Comparison of ENCODE assay signal across 4 cellular contexts in the genomic region with DNA sequence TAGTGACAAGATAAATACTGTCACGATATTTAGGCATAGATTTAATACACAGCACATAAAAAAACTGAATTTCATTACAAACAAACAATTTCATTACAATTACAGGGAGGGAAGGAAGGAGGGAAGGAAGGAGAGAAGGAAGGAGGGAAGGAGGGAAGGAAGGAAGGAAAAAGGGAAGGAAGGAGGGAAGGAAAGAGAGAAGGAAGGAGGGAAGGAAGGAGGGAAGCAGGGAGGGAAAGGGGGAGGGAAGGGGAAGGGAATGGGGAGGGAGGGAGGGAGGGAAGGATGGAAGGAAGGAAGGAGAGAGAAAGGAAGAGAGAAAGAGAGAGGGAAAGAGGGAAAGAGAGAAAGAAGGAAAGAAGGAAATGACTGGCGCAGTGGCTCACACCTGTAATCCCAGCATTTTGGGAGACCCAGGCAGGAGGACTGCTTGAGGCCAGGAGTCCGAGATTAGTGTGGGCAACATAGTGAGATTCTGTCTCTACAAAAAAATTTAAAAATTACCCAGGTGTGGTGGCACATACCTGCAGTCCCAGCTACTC.
TF ChIP-seq lines count a peak whose summit lies in the region.

No MANE protein-coding gene starts in this region.

TF ChIP-seq in HepG2, 621 proteins besides CTCF, POLR2A, EP300 and RAD21:
- TF ChIP-seq, protein P1, sequence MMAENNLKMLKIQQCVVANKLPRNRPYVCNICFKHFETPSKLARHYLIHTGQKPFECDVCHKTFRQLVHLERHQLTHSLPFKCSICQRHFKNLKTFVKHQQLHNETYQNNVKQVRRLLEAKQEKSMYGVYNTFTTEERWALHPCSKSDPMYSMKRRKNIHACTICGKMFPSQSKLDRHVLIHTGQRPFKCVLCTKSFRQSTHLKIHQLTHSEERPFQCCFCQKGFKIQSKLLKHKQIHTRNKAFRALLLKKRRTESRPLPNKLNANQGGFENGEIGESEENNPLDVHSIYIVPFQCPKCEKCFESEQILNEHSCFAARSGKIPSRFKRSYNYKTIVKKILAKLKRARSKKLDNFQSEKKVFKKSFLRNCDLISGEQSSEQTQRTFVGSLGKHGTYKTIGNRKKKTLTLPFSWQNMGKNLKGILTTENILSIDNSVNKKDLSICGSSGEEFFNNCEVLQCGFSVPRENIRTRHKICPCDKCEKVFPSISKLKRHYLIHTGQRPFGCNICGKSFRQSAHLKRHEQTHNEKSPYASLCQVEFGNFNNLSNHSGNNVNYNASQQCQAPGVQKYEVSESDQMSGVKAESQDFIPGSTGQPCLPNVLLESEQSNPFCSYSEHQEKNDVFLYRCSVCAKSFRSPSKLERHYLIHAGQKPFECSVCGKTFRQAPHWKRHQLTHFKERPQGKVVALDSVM (CRISPR knock-in tag; IDR thresholded peaks at IDR 0.05): peak; percentile 40; the same call in 1 of the 2 replicates
- TF ChIP-seq ZNF556 (CRISPR knock-in tag; IDR thresholded peaks at IDR 0.05; ENCODE audit: borderline replicate concordance) (no peak), HNRNPK (IDR thresholded peaks at IDR 0.05; ENCODE audit: low read depth, low read length, poor library complexity, severe bottlenecking) (peak; percentile 77), TBX2 (CRISPR knock-in tag; IDR thresholded peaks at IDR 0.05; ENCODE audit: borderline replicate concordance) (no peak), PCBP1 (IDR thresholded peaks at IDR 0.05; ENCODE audit: borderline replicate concordance, low read depth, low read length) (0 out of 2 replicates have a peak, but pooled peaks have one; percentile 53), KDM3A (CRISPR knock-in tag; IDR thresholded peaks at IDR 0.05; ENCODE audit: low read depth) (no peak), BHLHE40 (IDR thresholded peaks at IDR 0.05; ENCODE audit: low read length) (no peak), PCBP2 (optimal IDR thresholded peaks at IDR 0.05; ENCODE audit: low read depth, low read length, poor library complexity, severe bottlenecking) (peak; percentile 35)

TF ChIP-seq in HEK293, 187 proteins besides CTCF, POLR2A, EP300 and RAD21:
- TF ChIP-seq ZNF473 (tag by site-specific recombination; IDR thresholded peaks at IDR 0.05) (no peak), ZNF324 (tag by site-specific recombination; IDR thresholded peaks at IDR 0.05) (no peak), ZNF366 (tag by site-specific recombination; conservative IDR thresholded peaks at IDR 0.05) (peak; percentile 60)

TF ChIP-seq in K562, 482 proteins besides CTCF, POLR2A, EP300 and RAD21:
- TF ChIP-seq ZNF3 (CRISPR knock-in tag; IDR thresholded peaks at IDR 0.05) (no peak), CCAR2 (IDR thresholded peaks at IDR 0.05; ENCODE audit: low read depth, low read length) (no peak), LEF1 (IDR thresholded peaks at IDR 0.05) (no peak), HNRNPH1 (optimal IDR thresholded peaks at IDR 0.05; ENCODE audit: low read depth, low read length) (no peak), ZNF561 (CRISPR knock-in tag; conservative IDR thresholded peaks at IDR 0.05) (no peak), PCBP1 (IDR thresholded peaks at IDR 0.05; ENCODE audit: low read depth, low read length, poor library complexity, severe bottlenecking) (peak; percentile 46), BMI1 (IDR thresholded peaks at IDR 0.05; ENCODE audit: low read length) (no peak), HNRNPUL1 (IDR thresholded peaks at IDR 0.05; ENCODE audit: low read length) (no peak), PCBP2 (IDR thresholded peaks at IDR 0.05; ENCODE audit: low read depth, low read length, poor library complexity, severe bottlenecking) (peak; percentile 75), HNRNPK (IDR thresholded peaks at IDR 0.05; ENCODE audit: low read depth, low read length, poor library complexity, severe bottlenecking) (peak; percentile 72), TBP (optimal IDR thresholded peaks at IDR 0.05; ENCODE audit: low read depth, low read length) (no peak), NFIX (CRISPR knock-in tag; IDR thresholded peaks at IDR 0.05; ENCODE audit: low read depth) (no peak)
- TF ChIP-seq, protein P2, sequence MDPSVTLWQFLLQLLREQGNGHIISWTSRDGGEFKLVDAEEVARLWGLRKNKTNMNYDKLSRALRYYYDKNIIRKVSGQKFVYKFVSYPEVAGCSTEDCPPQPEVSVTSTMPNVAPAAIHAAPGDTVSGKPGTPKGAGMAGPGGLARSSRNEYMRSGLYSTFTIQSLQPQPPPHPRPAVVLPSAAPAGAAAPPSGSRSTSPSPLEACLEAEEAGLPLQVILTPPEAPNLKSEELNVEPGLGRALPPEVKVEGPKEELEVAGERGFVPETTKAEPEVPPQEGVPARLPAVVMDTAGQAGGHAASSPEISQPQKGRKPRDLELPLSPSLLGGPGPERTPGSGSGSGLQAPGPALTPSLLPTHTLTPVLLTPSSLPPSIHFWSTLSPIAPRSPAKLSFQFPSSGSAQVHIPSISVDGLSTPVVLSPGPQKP (CRISPR knock-in tag; IDR thresholded peaks at IDR 0.05): no peak
- TF ChIP-seq, protein P3, sequence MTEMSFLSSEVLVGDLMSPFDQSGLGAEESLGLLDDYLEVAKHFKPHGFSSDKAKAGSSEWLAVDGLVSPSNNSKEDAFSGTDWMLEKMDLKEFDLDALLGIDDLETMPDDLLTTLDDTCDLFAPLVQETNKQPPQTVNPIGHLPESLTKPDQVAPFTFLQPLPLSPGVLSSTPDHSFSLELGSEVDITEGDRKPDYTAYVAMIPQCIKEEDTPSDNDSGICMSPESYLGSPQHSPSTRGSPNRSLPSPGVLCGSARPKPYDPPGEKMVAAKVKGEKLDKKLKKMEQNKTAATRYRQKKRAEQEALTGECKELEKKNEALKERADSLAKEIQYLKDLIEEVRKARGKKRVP (CRISPR knock-in tag; IDR thresholded peaks at IDR 0.05): no peak
- TF ChIP-seq, protein P4, sequence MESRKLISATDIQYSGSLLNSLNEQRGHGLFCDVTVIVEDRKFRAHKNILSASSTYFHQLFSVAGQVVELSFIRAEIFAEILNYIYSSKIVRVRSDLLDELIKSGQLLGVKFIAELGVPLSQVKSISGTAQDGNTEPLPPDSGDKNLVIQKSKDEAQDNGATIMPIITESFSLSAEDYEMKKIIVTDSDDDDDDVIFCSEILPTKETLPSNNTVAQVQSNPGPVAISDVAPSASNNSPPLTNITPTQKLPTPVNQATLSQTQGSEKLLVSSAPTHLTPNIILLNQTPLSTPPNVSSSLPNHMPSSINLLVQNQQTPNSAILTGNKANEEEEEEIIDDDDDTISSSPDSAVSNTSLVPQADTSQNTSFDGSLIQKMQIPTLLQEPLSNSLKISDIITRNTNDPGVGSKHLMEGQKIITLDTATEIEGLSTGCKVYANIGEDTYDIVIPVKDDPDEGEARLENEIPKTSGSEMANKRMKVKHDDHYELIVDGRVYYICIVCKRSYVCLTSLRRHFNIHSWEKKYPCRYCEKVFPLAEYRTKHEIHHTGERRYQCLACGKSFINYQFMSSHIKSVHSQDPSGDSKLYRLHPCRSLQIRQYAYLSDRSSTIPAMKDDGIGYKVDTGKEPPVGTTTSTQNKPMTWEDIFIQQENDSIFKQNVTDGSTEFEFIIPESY (CRISPR knock-in tag; IDR thresholded peaks at IDR 0.05): no peak
- TF ChIP-seq, protein P5, sequence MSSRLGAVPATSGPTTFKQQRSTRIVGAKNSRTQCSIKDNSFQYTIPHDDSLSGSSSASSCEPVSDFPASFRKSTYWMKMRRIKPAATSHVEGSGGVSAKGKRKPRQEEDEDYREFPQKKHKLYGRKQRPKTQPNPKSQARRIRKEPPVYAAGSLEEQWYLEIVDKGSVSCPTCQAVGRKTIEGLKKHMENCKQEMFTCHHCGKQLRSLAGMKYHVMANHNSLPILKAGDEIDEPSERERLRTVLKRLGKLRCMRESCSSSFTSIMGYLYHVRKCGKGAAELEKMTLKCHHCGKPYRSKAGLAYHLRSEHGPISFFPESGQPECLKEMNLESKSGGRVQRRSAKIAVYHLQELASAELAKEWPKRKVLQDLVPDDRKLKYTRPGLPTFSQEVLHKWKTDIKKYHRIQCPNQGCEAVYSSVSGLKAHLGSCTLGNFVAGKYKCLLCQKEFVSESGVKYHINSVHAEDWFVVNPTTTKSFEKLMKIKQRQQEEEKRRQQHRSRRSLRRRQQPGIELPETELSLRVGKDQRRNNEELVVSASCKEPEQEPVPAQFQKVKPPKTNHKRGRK (tag; IDR thresholded peaks at IDR 0.05): 0 out of 2 replicates have a peak, but pooled peaks have one; percentile 35
- TF ChIP-seq, protein P6, sequence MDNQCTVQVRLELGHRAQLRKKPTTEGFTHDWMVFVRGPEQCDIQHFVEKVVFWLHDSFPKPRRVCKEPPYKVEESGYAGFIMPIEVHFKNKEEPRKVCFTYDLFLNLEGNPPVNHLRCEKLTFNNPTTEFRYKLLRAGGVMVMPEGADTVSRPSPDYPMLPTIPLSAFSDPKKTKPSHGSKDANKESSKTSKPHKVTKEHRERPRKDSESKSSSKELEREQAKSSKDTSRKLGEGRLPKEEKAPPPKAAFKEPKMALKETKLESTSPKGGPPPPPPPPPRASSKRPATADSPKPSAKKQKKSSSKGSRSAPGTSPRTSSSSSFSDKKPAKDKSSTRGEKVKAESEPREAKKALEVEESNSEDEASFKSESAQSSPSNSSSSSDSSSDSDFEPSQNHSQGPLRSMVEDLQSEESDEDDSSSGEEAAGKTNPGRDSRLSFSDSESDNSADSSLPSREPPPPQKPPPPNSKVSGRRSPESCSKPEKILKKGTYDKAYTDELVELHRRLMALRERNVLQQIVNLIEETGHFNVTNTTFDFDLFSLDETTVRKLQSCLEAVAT (IDR thresholded peaks at IDR 0.05): no peak

TF ChIP-seq in GM23338, 12 proteins besides CTCF, POLR2A, EP300 and RAD21 (continues in another document):
- TF ChIP-seq NANOG (IDR thresholded peaks at IDR 0.05; ENCODE audit: borderline replicate concordance) (no peak), ZNF331 (CRISPR knock-in tag; IDR thresholded peaks at IDR 0.05; ENCODE audit: low read depth) (no peak), EZH2phosphoT487 (IDR thresholded peaks at IDR 0.05; ENCODE audit: unreplicated experiment) (no peak)
- TF ChIP-seq, protein P7, sequence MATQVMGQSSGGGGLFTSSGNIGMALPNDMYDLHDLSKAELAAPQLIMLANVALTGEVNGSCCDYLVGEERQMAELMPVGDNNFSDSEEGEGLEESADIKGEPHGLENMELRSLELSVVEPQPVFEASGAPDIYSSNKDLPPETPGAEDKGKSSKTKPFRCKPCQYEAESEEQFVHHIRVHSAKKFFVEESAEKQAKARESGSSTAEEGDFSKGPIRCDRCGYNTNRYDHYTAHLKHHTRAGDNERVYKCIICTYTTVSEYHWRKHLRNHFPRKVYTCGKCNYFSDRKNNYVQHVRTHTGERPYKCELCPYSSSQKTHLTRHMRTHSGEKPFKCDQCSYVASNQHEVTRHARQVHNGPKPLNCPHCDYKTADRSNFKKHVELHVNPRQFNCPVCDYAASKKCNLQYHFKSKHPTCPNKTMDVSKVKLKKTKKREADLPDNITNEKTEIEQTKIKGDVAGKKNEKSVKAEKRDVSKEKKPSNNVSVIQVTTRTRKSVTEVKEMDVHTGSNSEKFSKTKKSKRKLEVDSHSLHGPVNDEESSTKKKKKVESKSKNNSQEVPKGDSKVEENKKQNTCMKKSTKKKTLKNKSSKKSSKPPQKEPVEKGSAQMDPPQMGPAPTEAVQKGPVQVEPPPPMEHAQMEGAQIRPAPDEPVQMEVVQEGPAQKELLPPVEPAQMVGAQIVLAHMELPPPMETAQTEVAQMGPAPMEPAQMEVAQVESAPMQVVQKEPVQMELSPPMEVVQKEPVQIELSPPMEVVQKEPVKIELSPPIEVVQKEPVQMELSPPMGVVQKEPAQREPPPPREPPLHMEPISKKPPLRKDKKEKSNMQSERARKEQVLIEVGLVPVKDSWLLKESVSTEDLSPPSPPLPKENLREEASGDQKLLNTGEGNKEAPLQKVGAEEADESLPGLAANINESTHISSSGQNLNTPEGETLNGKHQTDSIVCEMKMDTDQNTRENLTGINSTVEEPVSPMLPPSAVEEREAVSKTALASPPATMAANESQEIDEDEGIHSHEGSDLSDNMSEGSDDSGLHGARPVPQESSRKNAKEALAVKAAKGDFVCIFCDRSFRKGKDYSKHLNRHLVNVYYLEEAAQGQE (IDR thresholded peaks at IDR 0.05; ENCODE audit: unreplicated experiment): no peak
- TF ChIP-seq, protein P8, sequence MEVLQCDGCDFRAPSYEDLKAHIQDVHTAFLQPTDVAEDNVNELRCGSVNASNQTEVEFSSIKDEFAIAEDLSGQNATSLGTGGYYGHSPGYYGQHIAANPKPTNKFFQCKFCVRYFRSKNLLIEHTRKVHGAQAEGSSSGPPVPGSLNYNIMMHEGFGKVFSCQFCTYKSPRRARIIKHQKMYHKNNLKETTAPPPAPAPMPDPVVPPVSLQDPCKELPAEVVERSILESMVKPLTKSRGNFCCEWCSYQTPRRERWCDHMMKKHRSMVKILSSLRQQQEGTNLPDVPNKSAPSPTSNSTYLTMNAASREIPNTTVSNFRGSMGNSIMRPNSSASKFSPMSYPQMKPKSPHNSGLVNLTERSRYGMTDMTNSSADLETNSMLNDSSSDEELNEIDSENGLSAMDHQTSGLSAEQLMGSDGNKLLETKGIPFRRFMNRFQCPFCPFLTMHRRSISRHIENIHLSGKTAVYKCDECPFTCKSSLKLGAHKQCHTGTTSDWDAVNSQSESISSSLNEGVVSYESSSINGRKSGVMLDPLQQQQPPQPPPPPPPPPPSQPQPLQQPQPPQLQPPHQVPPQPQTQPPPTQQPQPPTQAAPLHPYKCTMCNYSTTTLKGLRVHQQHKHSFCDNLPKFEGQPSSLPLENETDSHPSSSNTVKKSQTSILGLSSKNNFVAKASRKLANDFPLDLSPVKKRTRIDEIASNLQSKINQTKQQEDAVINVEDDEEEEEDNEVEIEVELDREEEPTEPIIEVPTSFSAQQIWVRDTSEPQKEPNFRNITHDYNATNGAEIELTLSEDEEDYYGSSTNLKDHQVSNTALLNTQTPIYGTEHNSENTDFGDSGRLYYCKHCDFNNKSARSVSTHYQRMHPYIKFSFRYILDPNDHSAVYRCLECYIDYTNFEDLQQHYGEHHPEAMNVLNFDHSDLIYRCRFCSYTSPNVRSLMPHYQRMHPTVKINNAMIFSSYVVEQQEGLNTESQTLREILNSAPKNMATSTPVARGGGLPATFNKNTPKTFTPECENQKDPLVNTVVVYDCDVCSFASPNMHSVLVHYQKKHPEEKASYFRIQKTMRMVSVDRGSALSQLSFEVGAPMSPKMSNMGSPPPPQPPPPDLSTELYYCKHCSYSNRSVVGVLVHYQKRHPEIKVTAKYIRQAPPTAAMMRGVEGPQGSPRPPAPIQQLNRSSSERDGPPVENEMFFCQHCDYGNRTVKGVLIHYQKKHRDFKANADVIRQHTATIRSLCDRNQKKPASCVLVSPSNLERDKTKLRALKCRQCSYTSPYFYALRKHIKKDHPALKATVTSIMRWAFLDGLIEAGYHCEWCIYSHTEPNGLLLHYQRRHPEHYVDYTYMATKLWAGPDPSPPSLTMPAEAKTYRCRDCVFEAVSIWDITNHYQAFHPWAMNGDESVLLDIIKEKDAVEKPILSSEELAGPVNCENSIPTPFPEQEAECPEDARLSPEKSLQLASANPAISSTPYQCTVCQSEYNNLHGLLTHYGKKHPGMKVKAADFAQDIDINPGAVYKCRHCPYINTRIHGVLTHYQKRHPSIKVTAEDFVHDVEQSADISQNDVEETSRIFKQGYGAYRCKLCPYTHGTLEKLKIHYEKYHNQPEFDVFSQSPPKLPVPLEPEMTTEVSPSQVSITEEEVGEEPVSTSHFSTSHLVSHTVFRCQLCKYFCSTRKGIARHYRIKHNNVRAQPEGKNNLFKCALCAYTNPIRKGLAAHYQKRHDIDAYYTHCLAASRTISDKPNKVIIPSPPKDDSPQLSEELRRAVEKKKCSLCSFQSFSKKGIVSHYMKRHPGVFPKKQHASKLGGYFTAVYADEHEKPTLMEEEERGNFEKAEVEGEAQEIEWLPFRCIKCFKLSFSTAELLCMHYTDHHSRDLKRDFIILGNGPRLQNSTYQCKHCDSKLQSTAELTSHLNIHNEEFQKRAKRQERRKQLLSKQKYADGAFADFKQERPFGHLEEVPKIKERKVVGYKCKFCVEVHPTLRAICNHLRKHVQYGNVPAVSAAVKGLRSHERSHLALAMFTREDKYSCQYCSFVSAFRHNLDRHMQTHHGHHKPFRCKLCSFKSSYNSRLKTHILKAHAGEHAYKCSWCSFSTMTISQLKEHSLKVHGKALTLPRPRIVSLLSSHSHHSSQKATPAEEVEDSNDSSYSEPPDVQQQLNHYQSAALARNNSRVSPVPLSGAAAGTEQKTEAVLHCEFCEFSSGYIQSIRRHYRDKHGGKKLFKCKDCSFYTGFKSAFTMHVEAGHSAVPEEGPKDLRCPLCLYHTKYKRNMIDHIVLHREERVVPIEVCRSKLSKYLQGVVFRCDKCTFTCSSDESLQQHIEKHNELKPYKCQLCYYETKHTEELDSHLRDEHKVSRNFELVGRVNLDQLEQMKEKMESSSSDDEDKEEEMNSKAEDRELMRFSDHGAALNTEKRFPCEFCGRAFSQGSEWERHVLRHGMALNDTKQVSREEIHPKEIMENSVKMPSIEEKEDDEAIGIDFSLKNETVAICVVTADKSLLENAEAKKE (CRISPR knock-in tag; IDR thresholded peaks at IDR 0.05): no peak
